ENCODE assay signal across 8 cellular contexts in the genomic region with DNA sequence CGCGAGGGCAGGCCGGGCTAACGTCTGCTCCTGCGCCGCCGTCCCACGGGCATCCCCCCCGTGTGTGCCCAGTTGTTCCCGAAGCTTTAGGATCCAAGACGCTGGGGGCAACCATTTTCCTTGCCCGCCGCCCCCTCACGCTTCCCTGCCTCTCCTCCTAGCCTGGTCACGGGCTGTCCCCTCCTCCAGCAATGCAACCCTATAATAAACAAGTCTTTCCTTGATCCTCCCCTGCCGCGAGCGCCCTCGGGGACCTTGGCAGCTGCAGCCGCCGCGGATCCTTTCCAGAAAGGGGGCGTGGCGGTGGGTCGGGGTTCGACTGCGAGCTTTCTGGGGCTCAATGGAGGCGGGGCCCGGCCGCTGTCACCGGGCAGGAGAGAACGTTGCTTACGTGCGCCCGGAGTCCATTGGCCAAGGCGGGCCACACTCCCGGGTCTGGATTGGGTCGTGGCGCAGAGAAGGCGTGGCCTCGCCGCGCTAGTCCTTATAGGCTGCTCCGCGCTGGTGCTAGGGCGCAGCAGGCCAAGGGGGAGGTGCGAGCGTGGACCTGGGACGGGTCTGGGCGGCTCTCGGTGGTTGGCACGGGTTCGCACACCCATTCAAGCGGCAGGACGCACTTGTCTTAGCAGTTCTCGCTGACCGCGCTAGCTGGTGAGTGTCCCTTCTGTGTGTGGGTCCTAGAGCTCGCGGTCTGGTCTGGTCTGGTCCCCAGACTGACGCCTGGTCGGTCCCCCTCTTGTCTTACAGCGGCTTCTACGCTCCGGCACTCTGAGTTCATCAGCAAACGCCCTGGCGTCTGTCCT. TPM values are rescaled to one million over a fixed set of nuclear protein-coding genes. Genes with fewer than 3 reads are reported as not detected.
DNase-seq lines count a peak whose midpoint lies in the region; TF ChIP-seq lines count a peak whose summit lies in the region.

TSS of gene DDIT4 (plus strand) at position 515 of the 803 bp plus-strand sequence. CDS start 293 bp downstream, outside the sequence.

- no peaks in the 10 kb centered on the region for H3K9me3 Mint-ChIP-seq in nephron
- H3K9me3 Mint-ChIP-seq in stimulated activated naive CD8-positive, alpha-beta T cell treated with anti-CD3 and anti-CD28 coated beads, Interleukin-15, Interleukin-2, amounts not matched to agents 100 ng/mL and 50 ng/mL, for 24 hours: no peaks in the 10 kb centered on the region

- H3K36me3 Mint-ChIP-seq in nephron (ENCODE audit: low read depth): peaks cover 19% of the 10 kb centered on the region
- peaks cover 34% of the 10 kb centered on the region for H3K36me3 Mint-ChIP-seq in stimulated activated naive CD8-positive, alpha-beta T cell treated with anti-CD3 and anti-CD28 coated beads, Interleukin-15, Interleukin-2, amounts not matched to agents 100 ng/mL and 50 ng/mL, for 24 hours (ENCODE audit: low read depth)

- peak; percentile 99 for DNase-seq in ELF-1 (ENCODE audit: low read depth, low spot score)
- DNase-seq in H7: peak; percentile 100
- peak; percentile 98 for DNase-seq in M059J (ENCODE audit: low read depth)
- peak; percentile 84 to 86 for DNase-seq in SHP77 (lab: John Stamatoyannopoulos, UW)
- peak; percentile 95 for DNase-seq in activated effector memory CD4-positive, alpha-beta T cell treated with Interleukin-2 at 50 U/mL for 16 hours
- DNase-seq in fibroblast of pulmonary artery (ENCODE audit: low read depth): peak; percentile 100

- peak within 1 kb of the TSS; percentile 93 to 99 (median 99) for H3K27ac Mint-ChIP-seq in nephron
- H3K27ac Mint-ChIP-seq in stimulated activated naive CD8-positive, alpha-beta T cell treated with anti-CD3 and anti-CD28 coated beads, Interleukin-15, Interleukin-2, amounts not matched to agents 100 ng/mL and 50 ng/mL, for 24 hours: peak within 1 kb of the TSS; percentile 94

- peaks cover 61% of the 10 kb centered on the region for H3K4me1 Mint-ChIP-seq in nephron
- peaks cover 56% of the 10 kb centered on the region for H3K4me1 Mint-ChIP-seq in stimulated activated naive CD8-positive, alpha-beta T cell treated with anti-CD3 and anti-CD28 coated beads, Interleukin-15, Interleukin-2, amounts not matched to agents 100 ng/mL and 50 ng/mL, for 24 hours (ENCODE audit: low read depth)

- H3K4me3 ChIP-seq in H7 (ENCODE audit: insufficient read depth, low read depth, low read length): peak within 1 kb of the TSS; percentile 98
- H3K4me3 ChIP-seq in fibroblast of pulmonary artery (replicated peaks; ENCODE audit: low read depth, low read length): peak within 1 kb of the TSS; percentile 100

- peak within 1 kb of the TSS; percentile 97 to 98 (median 97) for H3K4me3 Mint-ChIP-seq in nephron
- peak within 1 kb of the TSS; percentile 92 for H3K4me3 Mint-ChIP-seq in stimulated activated naive CD8-positive, alpha-beta T cell treated with anti-CD3 and anti-CD28 coated beads, Interleukin-15, Interleukin-2, amounts not matched to agents 100 ng/mL and 50 ng/mL, for 24 hours

- peaks cover 3% of the 10 kb centered on the region for H3K27me3 Mint-ChIP-seq in nephron (ENCODE audit: low read depth)
- H3K27me3 Mint-ChIP-seq in stimulated activated naive CD8-positive, alpha-beta T cell treated with anti-CD3 and anti-CD28 coated beads, Interleukin-15, Interleukin-2, amounts not matched to agents 100 ng/mL and 50 ng/mL, for 24 hours: no peaks in the 10 kb centered on the region

- peaks cover 6% of the 10 kb centered on the region for H3K36me3 ChIP-seq in H7 (replicated peaks; ENCODE audit: control insufficient read depth, insufficient read depth, low read length)

- no peak for TF ChIP-seq CTCF in fibroblast of pulmonary artery (IDR thresholded peaks at IDR 0.05; ENCODE audit: low read length, missing control alignments)
- no peak for TF ChIP-seq CTCF in nephron (IDR thresholded peaks at IDR 0.05; ENCODE audit: unreplicated experiment in 3 of 3)

- peaks cover 5% of the 10 kb centered on the region; the same call in 1 of the 2 replicates for H3K27me3 ChIP-seq in H7 (ENCODE audit: control insufficient read depth, insufficient read depth, low read length)

RNA-seq across cellular contexts. Expression of gene DDIT4, which starts in this region (rescaled TPM):
- 54.2 and 123 TPM in 2 replicates for total RNA-seq in H7 (2014; rRNA removed; shearing (Covaris generic))
- total RNA-seq in M059J (2014; rRNA removed; shearing (Covaris generic)): 42.5 and 56.8 TPM in 2 replicates

Comparison
In these comparisons a context has a peak if more than half of its experiments do, and no peak if none do; other contexts are left out.
1. Peak in every context shown above with its lines: DNase-seq and H3K4me3 ChIP-seq.